ENCODE assay signal across 8 cellular contexts in genomic region chr1:16206547-16207317, GRCh38. TPM values are rescaled to one million over a fixed set of nuclear protein-coding genes. Genes with fewer than 3 reads are reported as not detected.
DNase-seq lines count a peak whose midpoint lies in the region; ATAC-seq, FAIRE-seq and TF ChIP-seq lines count a peak whose summit lies in the region.

No MANE protein-coding gene starts in this region.

- peak overlapping the region; percentile 51 for H3K4me3 ChIP-seq in A549
- H3K4me3 ChIP-seq in mammary epithelial cell (replicated peaks in 1 of 3; ENCODE audit: insufficient read depth in 1 of 3, low read depth in 2 of 3, low read length in 3 of 3), result peak overlapping the region; percentile 40 to 45 (median 43)

- H3K79me2 ChIP-seq in mammary epithelial cell (ENCODE audit: insufficient read depth, low read length), result no peaks in the 10 kb centered on the region

- no peaks in the 10 kb centered on the region for H4K20me1 ChIP-seq in mammary epithelial cell (ENCODE audit: insufficient read depth, low read length)

- 3% methylated on average over 24 of the region's 87 CpGs for WGBS in A549 (ENCODE audit: missing lambda C conversion rate)
- WGBS in mammary epithelial cell (ENCODE audit: low coverage, missing lambda C conversion rate), result no CpG with 5 or more reads among the region's 87 CpGs

- no TSS peak for BruUV-seq in mammary epithelial cell (replicated peaks; lab: Mats Ljungman, UMichigan)

- no peak for FAIRE-seq in A549 (lab: Jason Lieb, UNC)

- H3K9ac ChIP-seq in mammary epithelial cell (ENCODE audit: insufficient read depth, low read length), result no peak overlapping the region

- peak; percentile 85 for TF ChIP-seq POLR2A in A549 (IDR thresholded peaks at IDR 0.05; ENCODE audit: low read length)

- intact Hi-C loops in mammary epithelial cell (cut with micrococcal nuclease), result loop anchor here (1.0 to 2.0 kb wide), 2 partner anchors 11 to 30 kb away; partner anchors contain the start of gene CPLANE2

- dilution Hi-C loops in mammary epithelial cell (cut with HindIII; ENCODE audit: low sequenced_read_pairs), result no loop called here

- H3K4me2 ChIP-seq in A549 (peak overlapping the region; percentile 89), mammary epithelial cell (ENCODE audit: insufficient read depth, low read depth, low read length) (peak overlapping the region; percentile 70)

- H3K27ac ChIP-seq in A549 (peak overlapping the region; percentile 84 to 95), VCaP (peak overlapping the region; percentile 77), mammary epithelial cell (ENCODE audit: insufficient read depth, low read depth, low read length) (no peak overlapping the region)

- POLR2A ChIA-PET in A549 (lab: Yijun Ruan, JAX), result interaction anchor here (0.6 to 2.3 kb wide), 6 partner anchors 11 to 208 kb away, joined by 3 to 29 read pairs (median 6); partner anchors contain the start of gene CPLANE2

- H2AFZ ChIP-seq in mammary epithelial cell (ENCODE audit: low read depth, low read length), result peak overlapping the region; percentile 87

- in situ Hi-C loops in mammary epithelial cell (cut with MboI; ENCODE audit: low sequenced_read_pairs in 2 of 2), result no loop called here

- H3K4me1 ChIP-seq in A549, result peaks cover 26% of the 10 kb centered on the region
- peaks cover 8% of the 10 kb centered on the region for H3K4me1 ChIP-seq in mammary epithelial cell (ENCODE audit: insufficient read depth, low read length)

- CTCF ChIA-PET in A549 (lab: Yijun Ruan, JAX), result interaction anchor here (1.4 to 3.9 kb wide), 4 partner anchors 37 to 156 kb away, joined by 6 to 31 read pairs (median 8); no protein-coding TSS in a partner anchor
- CTCF ChIA-PET in mammary epithelial cell (lab: Charles Lee; ENCODE audit: low non-redundant PET), result interaction anchor here (0.7 kb wide), 1 partner anchor 158 kb away, joined by 3 read pairs; no protein-coding TSS in a partner anchor

- no peak for TF ChIP-seq EP300 in A549 (IDR thresholded peaks at IDR 0.05)

- no peak for TF ChIP-seq RAD21 in A549 (conservative IDR thresholded peaks at IDR 0.05 in 1 of 2, IDR thresholded peaks at IDR 0.05 in 1 of 2)

- H3K9me3 ChIP-seq in A549 (no peaks in the 10 kb centered on the region), mammary epithelial cell (replicated peaks; ENCODE audit: insufficient read depth, low read length) (no peaks in the 10 kb centered on the region)

- DNase-seq in A549 (ENCODE audit: low read depth in 1 of 2, low spot score in 1 of 2), result peak; percentile 76 to 97
- peak; percentile 90 for DNase-seq in NCI-H2171 treated with DMSO at 0.1 percent for 48 hours (lab: John Stamatoyannopoulos, UW)
- peak; percentile 91 for DNase-seq in mammary epithelial cell
- peak; percentile 81 for DNase-seq in inferior parietal cortex (ENCODE audit: extremely low spot score)
- DNase-seq in smooth muscle cell of the brain vasculature (ENCODE audit: low read depth, low spot score), result peak; percentile 98

- H3K27me3 ChIP-seq in mammary epithelial cell (ENCODE audit: insufficient read depth, low read length), result no peaks in the 10 kb centered on the region

- ATAC-seq in A549, result peak; percentile 92 to 95
- ATAC-seq in GM18867 (IDR thresholded peaks at IDR 0.05; ENCODE audit: unreplicated experiment), result peak; percentile 71
- ATAC-seq in HG03097 (IDR thresholded peaks at IDR 0.05; ENCODE audit: low FRiP score, unreplicated experiment), result peak; percentile 66

- H3K36me3 ChIP-seq in mammary epithelial cell (ENCODE audit: insufficient read depth, low read length), result no peaks in the 10 kb centered on the region

- no peak for TF ChIP-seq CTCF in A549 (IDR thresholded peaks at IDR 0.05)
- no peak for TF ChIP-seq CTCF in VCaP (conservative IDR thresholded peaks at IDR 0.05)
- no peak for TF ChIP-seq CTCF in mammary epithelial cell (conservative IDR thresholded peaks at IDR 0.05 in 1 of 2, IDR thresholded peaks at IDR 0.05 in 1 of 2; ENCODE audit: extremely low read depth in 1 of 2, insufficient read depth in 1 of 2, low read depth in 1 of 2, low read length in 2 of 2)

TF ChIP-seq in A549, 52 proteins besides CTCF, POLR2A, EP300 and RAD21 (continues in another document):
- TF ChIP-seq JUN (IDR thresholded peaks at IDR 0.05), result peak; percentile 78 to 95; a peak in 4 of 5 replicates
- TF ChIP-seq, protein P1, sequence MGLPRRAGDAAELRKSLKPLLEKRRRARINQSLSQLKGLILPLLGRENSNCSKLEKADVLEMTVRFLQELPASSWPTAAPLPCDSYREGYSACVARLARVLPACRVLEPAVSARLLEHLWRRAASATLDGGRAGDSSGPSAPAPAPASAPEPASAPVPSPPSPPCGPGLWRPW (IDR thresholded peaks at IDR 0.05), result no peak
- TF ChIP-seq MAZ (IDR thresholded peaks at IDR 0.05; ENCODE audit: borderline replicate concordance, low read depth, low read length), result no peak
- no peak for TF ChIP-seq KDM5A (IDR thresholded peaks at IDR 0.05)
- TF ChIP-seq, protein P2, sequence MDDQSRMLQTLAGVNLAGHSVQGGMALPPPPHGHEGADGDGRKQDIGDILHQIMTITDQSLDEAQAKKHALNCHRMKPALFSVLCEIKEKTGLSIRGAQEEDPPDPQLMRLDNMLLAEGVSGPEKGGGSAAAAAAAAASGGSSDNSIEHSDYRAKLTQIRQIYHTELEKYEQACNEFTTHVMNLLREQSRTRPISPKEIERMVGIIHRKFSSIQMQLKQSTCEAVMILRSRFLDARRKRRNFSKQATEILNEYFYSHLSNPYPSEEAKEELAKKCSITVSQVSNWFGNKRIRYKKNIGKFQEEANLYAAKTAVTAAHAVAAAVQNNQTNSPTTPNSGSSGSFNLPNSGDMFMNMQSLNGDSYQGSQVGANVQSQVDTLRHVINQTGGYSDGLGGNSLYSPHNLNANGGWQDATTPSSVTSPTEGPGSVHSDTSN (IDR thresholded peaks at IDR 0.05), result no peak
- TF ChIP-seq PHF8 (IDR thresholded peaks at IDR 0.05; ENCODE audit: borderline replicate concordance, low read depth), result peak; percentile 57; the same call in 1 of the 2 replicates
- no peak for TF ChIP-seq JUNB (IDR thresholded peaks at IDR 0.05)
- TF ChIP-seq, protein P3, sequence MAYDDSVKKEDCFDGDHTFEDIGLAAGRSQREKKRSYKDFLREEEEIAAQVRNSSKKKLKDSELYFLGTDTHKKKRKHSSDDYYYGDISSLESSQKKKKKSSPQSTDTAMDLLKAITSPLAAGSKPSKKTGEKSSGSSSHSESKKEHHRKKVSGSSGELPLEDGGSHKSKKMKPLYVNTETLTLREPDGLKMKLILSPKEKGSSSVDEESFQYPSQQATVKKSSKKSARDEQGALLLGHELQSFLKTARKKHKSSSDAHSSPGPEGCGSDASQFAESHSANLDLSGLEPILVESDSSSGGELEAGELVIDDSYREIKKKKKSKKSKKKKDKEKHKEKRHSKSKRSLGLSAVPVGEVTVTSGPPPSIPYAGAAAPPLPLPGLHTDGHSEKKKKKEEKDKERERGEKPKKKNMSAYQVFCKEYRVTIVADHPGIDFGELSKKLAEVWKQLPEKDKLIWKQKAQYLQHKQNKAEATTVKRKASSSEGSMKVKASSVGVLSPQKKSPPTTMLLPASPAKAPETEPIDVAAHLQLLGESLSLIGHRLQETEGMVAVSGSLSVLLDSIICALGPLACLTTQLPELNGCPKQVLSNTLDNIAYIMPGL (CRISPR knock-in tag; IDR thresholded peaks at IDR 0.05; ENCODE audit: borderline replicate concordance), result no peak
- TF ChIP-seq ESRRA (IDR thresholded peaks at IDR 0.05; ENCODE audit: borderline replicate concordance, low read length), result no peak
- TF ChIP-seq MAX (IDR thresholded peaks at IDR 0.05), result peak; percentile 82
- no peak for TF ChIP-seq NPAS2 (CRISPR knock-in tag; IDR thresholded peaks at IDR 0.05; ENCODE audit: borderline replicate concordance)
- TF ChIP-seq, protein P4, sequence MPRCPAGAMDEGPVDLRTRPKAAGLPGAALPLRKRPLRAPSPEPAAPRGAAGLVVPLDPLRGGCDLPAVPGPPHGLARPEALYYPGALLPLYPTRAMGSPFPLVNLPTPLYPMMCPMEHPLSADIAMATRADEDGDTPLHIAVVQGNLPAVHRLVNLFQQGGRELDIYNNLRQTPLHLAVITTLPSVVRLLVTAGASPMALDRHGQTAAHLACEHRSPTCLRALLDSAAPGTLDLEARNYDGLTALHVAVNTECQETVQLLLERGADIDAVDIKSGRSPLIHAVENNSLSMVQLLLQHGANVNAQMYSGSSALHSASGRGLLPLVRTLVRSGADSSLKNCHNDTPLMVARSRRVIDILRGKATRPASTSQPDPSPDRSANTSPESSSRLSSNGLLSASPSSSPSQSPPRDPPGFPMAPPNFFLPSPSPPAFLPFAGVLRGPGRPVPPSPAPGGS (IDR thresholded peaks at IDR 0.05), result peak; percentile 82; the same call in 1 of the 3 replicates
- TF ChIP-seq BHLHE40 (IDR thresholded peaks at IDR 0.05; ENCODE audit: low read depth, low read length), result no peak

RNA-seq across cellular contexts. Expression of gene ARHGEF19, which starts 5.7 kb away (rescaled TPM):
- polyA plus RNA-seq in A549 (2011; rRNA removed) (6.1 and 6.7 TPM in 2 replicates), A549 (2017; fragmentation: RNase III; extraction: RNeasy Plus Mini Kit Qiagen cat#74134 plus additional on column Dnase treatment) (7.6 to 9.5 TPM (median 9.2 TPM) in 3 replicates), mammary epithelial cell (4.0 TPM)
- 9.2 and 11.2 TPM in 2 replicates for polyA plus RNA-seq in A549 (2012; cell fraction: cytosol; rRNA removed)
- 25.8 and 26.3 TPM in 2 replicates for polyA plus RNA-seq in A549 (2012; cell fraction: nucleus; rRNA removed)
- polyA minus RNA-seq in A549 (2011; rRNA and poly(A)+ RNA removed), result 3.2 and 4.2 TPM in 2 replicates
- total RNA-seq in mammary epithelial cell, result 1 to 10 TPM; 3.0 to 3.5 TPM
- 2.0 TPM for polyA minus RNA-seq in mammary epithelial cell

RNA-seq across cellular contexts. Expression of gene CPLANE2, which starts 30.3 kb away (rescaled TPM):
- polyA plus RNA-seq in A549 (2011; rRNA removed) (2.4 and 3.6 TPM in 2 replicates), A549 (2017; fragmentation: RNase III; extraction: RNeasy Plus Mini Kit Qiagen cat#74134 plus additional on column Dnase treatment) (2.6 to 3.7 TPM (median 2.8 TPM) in 3 replicates), mammary epithelial cell (4.6 TPM)
- 3.5 and 5.1 TPM in 2 replicates for polyA plus RNA-seq in A549 (2012; cell fraction: cytosol; rRNA removed)
- polyA plus RNA-seq in A549 (2012; cell fraction: nucleus; rRNA removed), result 5.7 and 6.7 TPM in 2 replicates
- 5.3 and 14.1 TPM in 2 replicates for polyA minus RNA-seq in A549 (2011; rRNA and poly(A)+ RNA removed)
- 10 to 100 TPM; 13.3 to 14.8 TPM for total RNA-seq in mammary epithelial cell
- 5.6 TPM for polyA minus RNA-seq in mammary epithelial cell

RNA-seq across cellular contexts. Expression of gene EPHA2, which starts 50.9 kb away (rescaled TPM):
- polyA plus RNA-seq in A549 (2011; rRNA removed) (55.0 and 59.3 TPM in 2 replicates), A549 (2017; fragmentation: RNase III; extraction: RNeasy Plus Mini Kit Qiagen cat#74134 plus additional on column Dnase treatment) (87.1 to 93.8 TPM (median 93.2 TPM) in 3 replicates), mammary epithelial cell (91.7 TPM)
- polyA plus RNA-seq in A549 (2012; cell fraction: cytosol; rRNA removed), result 112 and 122 TPM in 2 replicates
- 317 and 462 TPM in 2 replicates for polyA plus RNA-seq in A549 (2012; cell fraction: nucleus; rRNA removed)
- polyA minus RNA-seq in A549 (2011; rRNA and poly(A)+ RNA removed), result 99.4 and 100.0 TPM in 2 replicates
- 100 to 1,000 TPM in 1 of 2 donors, 10 to 100 TPM in 1; 77.3 to 181 TPM for total RNA-seq in mammary epithelial cell
- polyA minus RNA-seq in mammary epithelial cell, result 181 TPM
